In genomic region chr2:216116418-216116817, GRCh38 we compare ENCODE assay signal across 11 cellular contexts. TPM values are rescaled to one million over a fixed set of nuclear protein-coding genes. Genes with fewer than 3 reads are reported as not detected.
DNase-seq lines count a peak whose midpoint lies in the region; ATAC-seq and TF ChIP-seq lines count a peak whose summit lies in the region.
"Had no signal": no experiment of that assay in that cellular context is flagged by ENCODE, and none has a peak within 500 bp of the region (broad histone marks: within the 10 kb centered on the region; RNA-seq: fewer than 3 reads in every experiment).

No MANE protein-coding gene starts in this region.

- DNase-seq in CD4-positive, alpha-beta memory T cell: no peak
- DNase-seq in HFFc6 (no peak), MM.1S (no peak)
- DNase-seq: DMS79 treated with DMSO at 0.1 percent for 48 hours; effector memory CD4-positive, alpha-beta T cell; NCI-H2081; sigmoid colon had no signal

- H3K27me3 ChIP-seq in CD4-positive, alpha-beta memory T cell (ENCODE audit: insufficient read depth, low read length): no peaks in the 10 kb centered on the region
- no peaks in the 10 kb centered on the region for H3K27me3 ChIP-seq in MM.1S (replicated peaks; ENCODE audit: insufficient read depth, low read length)
- H3K27me3 ChIP-seq: sigmoid colon had no signal

- H4K20me1 ChIP-seq in MM.1S (ENCODE audit: insufficient read depth, low read length): 0 out of 2 replicates have a peak, but pooled peaks cover 7% of the 10 kb centered on the region

- WGBS in mesodermal cell (ENCODE audit: insufficient coverage in 2 of 2), 2 experiments: 100% methylated on average over 1 of the region's 1 CpG

- POLR2A ChIA-PET in CD4-positive, alpha-beta memory T cell (lab: Charles Lee; ENCODE audit: partially characterized antibody): no interaction called here

- peaks cover 74% of the 10 kb centered on the region for H3K36me3 ChIP-seq in CD4-positive, alpha-beta memory T cell (ENCODE audit: insufficient read depth, low read length)
- peaks cover 92% of the 10 kb centered on the region for H3K36me3 ChIP-seq in mesodermal cell (ENCODE audit: control insufficient read depth, insufficient read depth, low read length)
- peaks cover 34% of the 10 kb centered on the region for H3K36me3 ChIP-seq in MM.1S (replicated peaks; ENCODE audit: insufficient read depth, low read length)

- CTCF ChIA-PET in CD4-positive, alpha-beta memory T cell (lab: Charles Lee; ENCODE audit: partially characterized antibody): no interaction called here

- peaks cover 0 to 4% (median 0%) of the 10 kb centered on the region in 8 donors for H3K9me3 Mint-ChIP-seq in CD4-positive, alpha-beta memory T cell
- no peaks in the 10 kb centered on the region for H3K9me3 Mint-ChIP-seq in HFFc6
- H3K9me3 Mint-ChIP-seq in activated naive CD8-positive, alpha-beta T cell (ENCODE audit: low read depth): no peaks in the 10 kb centered on the region

- H2AFZ ChIP-seq in MM.1S (ENCODE audit: low read length): no peak overlapping the region

- TF ChIP-seq CTCF in HFFc6 (IDR thresholded peaks at IDR 0.05): no peak
- no peak for TF ChIP-seq CTCF in MM.1S (IDR thresholded peaks at IDR 0.05; ENCODE audit: low read length)

- H3F3A ChIP-seq in MM.1S (ENCODE audit: insufficient read depth, low read length): peaks cover 31% of the 10 kb centered on the region

- ATAC-seq in HG02938 (IDR thresholded peaks at IDR 0.05; ENCODE audit: unreplicated experiment): no peak
- ATAC-seq in GM19324 (IDR thresholded peaks at IDR 0.05; ENCODE audit: low FRiP score, unreplicated experiment): no peak

- no peak overlapping the region for H3K27ac ChIP-seq in CD4-positive, alpha-beta memory T cell (ENCODE audit: low read depth, low read length)
- H3K27ac ChIP-seq in mesodermal cell (ENCODE audit: low read depth, low read length, severe bottlenecking) (peak overlapping the region; percentile 13), MM.1S (ENCODE audit: low read length) (no peak overlapping the region)
- H3K27ac ChIP-seq: sigmoid colon had no signal

- H3K4me2 ChIP-seq in MM.1S (ENCODE audit: low read depth, low read length): no peak overlapping the region

- no peaks in the 10 kb centered on the region for H3K27me3 Mint-ChIP-seq in CD4-positive, alpha-beta memory T cell
- peaks cover 2% of the 10 kb centered on the region; the same call in 1 of the 2 replicates for H3K27me3 Mint-ChIP-seq in HFFc6 (ENCODE audit: insufficient read depth)
- H3K27me3 Mint-ChIP-seq in activated naive CD8-positive, alpha-beta T cell: no peaks in the 10 kb centered on the region

- peaks cover 64 to 90% (median 77%) of the 10 kb centered on the region in 4 donors for H3K4me1 Mint-ChIP-seq in CD4-positive, alpha-beta memory T cell
- peaks cover 78% of the 10 kb centered on the region for H3K4me1 Mint-ChIP-seq in HFFc6 (ENCODE audit: low read depth)
- H3K4me1 Mint-ChIP-seq in activated naive CD8-positive, alpha-beta T cell (ENCODE audit: low read depth): peaks cover 97% of the 10 kb centered on the region

- peak overlapping the region in 5 of 7 donors; percentile 22 to 100 (median 35) for H3K27ac Mint-ChIP-seq in CD4-positive, alpha-beta memory T cell
- H3K27ac Mint-ChIP-seq in HFFc6: peak overlapping the region; percentile 71
- H3K27ac Mint-ChIP-seq in activated naive CD8-positive, alpha-beta T cell: peak overlapping the region; percentile 70

- H3K9ac ChIP-seq in MM.1S (ENCODE audit: low read length): no peak overlapping the region

- H3K4me1 ChIP-seq in CD4-positive, alpha-beta memory T cell (ENCODE audit: insufficient read depth, low read length): peaks cover 90% of the 10 kb centered on the region
- H3K4me1 ChIP-seq in mesodermal cell (ENCODE audit: control insufficient read depth, insufficient read depth, low read length, poor library complexity, severe bottlenecking): peaks cover 9% of the 10 kb centered on the region
- peaks cover 33% of the 10 kb centered on the region for H3K4me1 ChIP-seq in MM.1S (ENCODE audit: low read length)

- peak overlapping the region in 6 of 8 donors; percentile 3 to 93 (median 45) for H3K4me3 Mint-ChIP-seq in CD4-positive, alpha-beta memory T cell
- H3K4me3 Mint-ChIP-seq in HFFc6: peak overlapping the region; percentile 89
- peak overlapping the region; percentile 96 for H3K4me3 Mint-ChIP-seq in activated naive CD8-positive, alpha-beta T cell

- peaks cover 64 to 92% of the 10 kb centered on the region in 2 donors for H3K36me3 Mint-ChIP-seq in CD4-positive, alpha-beta memory T cell
- peaks cover 82% of the 10 kb centered on the region for H3K36me3 Mint-ChIP-seq in HFFc6 (ENCODE audit: low read depth)
- peaks cover 40% of the 10 kb centered on the region for H3K36me3 Mint-ChIP-seq in activated naive CD8-positive, alpha-beta T cell

- H3K9me3 ChIP-seq in CD4-positive, alpha-beta memory T cell (ENCODE audit: control insufficient read depth in 1 of 2, low read length in 2 of 2): no peaks in the 10 kb centered on the region
- H3K9me3 ChIP-seq in mesodermal cell (ENCODE audit: control insufficient read depth, low read length): no peaks in the 10 kb centered on the region
- no peaks in the 10 kb centered on the region for H3K9me3 ChIP-seq in MM.1S (replicated peaks; ENCODE audit: insufficient read depth, low read length)
- H3K9me3 ChIP-seq: sigmoid colon had no signal

- no peak overlapping the region for H3K4me3 ChIP-seq in CD4-positive, alpha-beta memory T cell (ENCODE audit: low read length in 2 of 2)
- H3K4me3 ChIP-seq in mesodermal cell (ENCODE audit: extremely low read depth, insufficient read depth, low read length, poor library complexity, severe bottlenecking) (no peak overlapping the region), MM.1S (ENCODE audit: low read length) (no peak overlapping the region)
- H3K4me3 ChIP-seq: sigmoid colon had no signal

- no peaks in the 10 kb centered on the region for H3K9me2 ChIP-seq in MM.1S (replicated peaks; ENCODE audit: insufficient read depth, low read length)

- intact Hi-C loops in CD4-positive, alpha-beta memory T cell (cut with micrococcal nuclease): loop anchor here (10.0 kb wide), 1 partner anchor 82 kb away; no protein-coding TSS in a partner anchor

- peaks cover 88% of the 10 kb centered on the region for H3K79me2 ChIP-seq in MM.1S (ENCODE audit: low read length)

RNA-seq across cellular contexts. Expression of gene XRCC5, which starts 7.3 kb away (rescaled TPM):
- 100 to 1,000 TPM; 235 to 240 TPM for total RNA-seq in CD4-positive, alpha-beta memory T cell
- polyA plus RNA-seq in CD4-positive, alpha-beta memory T cell: 100 to 1,000 TPM; 305 to 348 TPM
- 100 to 1,000 TPM; 291 to 372 (median 352) TPM for total RNA-seq in HFFc6 (2021; fragmentation: NEBNext Ultra II Directional; extraction: Animal tissue kit (Norgen Biotek cat#: 25700))
- polyA plus RNA-seq in mesodermal cell (2013, experiment 1 of 2): 312 TPM
- polyA plus RNA-seq in mesodermal cell (2013, experiment 2 of 2): 324 TPM

RNA-seq across cellular contexts. Expression of gene TMEM169, which starts 34.7 kb away (rescaled TPM):
- 1 to 10 TPM; 3.6 to 5.1 TPM for total RNA-seq in CD4-positive, alpha-beta memory T cell
- polyA plus RNA-seq in CD4-positive, alpha-beta memory T cell: 1 to 10 TPM; 2.0 to 2.4 TPM
- under 1 TPM in 3 of 6 experiments, not detected in 3; 0.09 to 0.25 (median 0.13) TPM for total RNA-seq in HFFc6 (2021; fragmentation: NEBNext Ultra II Directional; extraction: Animal tissue kit (Norgen Biotek cat#: 25700))
- polyA plus RNA-seq in mesodermal cell (2013, experiment 1 of 2): 8.5 TPM
- 9.6 TPM for polyA plus RNA-seq in mesodermal cell (2013, experiment 2 of 2)

RNA-seq across cellular contexts. Expression of gene PECR, which starts 34.8 kb away (rescaled TPM):
- total RNA-seq in CD4-positive, alpha-beta memory T cell: 10 to 100 TPM; 16.8 to 20.6 TPM
- 10 to 100 TPM; 30.7 to 36.6 TPM for polyA plus RNA-seq in CD4-positive, alpha-beta memory T cell
- total RNA-seq in HFFc6 (2021; fragmentation: NEBNext Ultra II Directional; extraction: Animal tissue kit (Norgen Biotek cat#: 25700)): 1 to 10 TPM; 4.9 to 7.5 (median 6.4) TPM
- polyA plus RNA-seq in mesodermal cell (2013, experiment 1 of 2): 8.6 TPM
- 10.9 TPM for polyA plus RNA-seq in mesodermal cell (2013, experiment 2 of 2)

Comparison
In these comparisons a context has a peak if more than half of its experiments do, and no peak if none do; other contexts are left out.
1. H3K4me3 Mint-ChIP-seq: peak in every context shown above with its lines; median percentile 96 in activated naive CD8-positive, alpha-beta T cell; 89 in HFFc6; 45 in CD4-positive, alpha-beta memory T cell.